ENCODE assay signal across 10 cellular contexts in the genomic region with DNA sequence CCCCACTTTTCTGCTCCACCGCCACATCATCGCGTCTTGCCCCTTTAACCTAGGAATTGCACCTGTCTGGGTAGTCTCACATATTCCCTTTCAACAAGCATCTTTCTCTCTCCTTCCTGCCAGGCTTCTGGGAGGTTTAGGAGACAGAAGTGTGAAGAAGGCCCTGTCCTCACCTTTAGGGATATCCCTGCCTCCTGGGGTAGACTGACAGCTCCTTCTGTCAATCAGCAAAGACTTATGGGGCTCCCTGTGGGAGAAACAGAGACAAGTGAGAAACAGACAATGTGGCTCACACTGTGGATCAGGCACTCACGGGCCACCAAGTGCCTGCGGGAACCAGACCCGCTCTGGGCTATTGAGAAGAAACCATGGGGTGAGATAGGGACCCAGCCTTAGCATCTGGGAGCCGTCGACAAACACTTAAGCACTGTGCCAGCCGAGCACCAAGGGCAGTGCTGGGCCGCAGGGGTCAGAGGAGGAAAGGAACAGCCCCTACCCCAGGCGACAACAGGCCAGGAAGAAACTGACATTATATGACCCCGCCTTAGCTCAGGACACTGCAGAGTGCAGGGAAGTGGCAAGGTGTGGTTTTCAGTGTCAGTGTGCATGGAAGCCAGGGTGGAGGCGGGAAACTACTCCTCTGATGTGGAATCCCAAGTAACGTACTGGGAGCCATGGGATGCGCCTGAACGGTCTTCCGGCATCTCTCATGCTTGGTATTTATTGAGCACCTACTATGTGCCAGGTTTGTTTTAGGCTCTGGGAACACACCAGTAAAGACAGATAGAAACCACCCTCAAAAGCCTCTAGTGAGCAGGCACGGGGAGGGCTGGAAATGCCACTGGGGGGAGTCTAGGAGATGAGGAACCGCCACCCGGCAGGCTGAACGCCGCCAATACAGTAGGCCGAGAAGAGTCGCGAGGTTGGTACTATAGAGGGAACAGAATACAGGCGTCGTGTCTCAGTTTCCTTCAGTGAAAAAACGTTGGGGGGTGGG. TPM values are rescaled to one million over a fixed set of nuclear protein-coding genes. Genes with fewer than 3 reads are reported as not detected.
A peak's percentile ranks its signal among the peaks of the same experiment; 100 is the strongest.
DNase-seq lines count a peak whose midpoint lies in the region; ATAC-seq and TF ChIP-seq lines count a peak whose summit lies in the region.
"Had no signal": no experiment of that assay in that cellular context is flagged by ENCODE, and none has a peak within 500 bp of the region (broad histone marks: within the 10 kb centered on the region; RNA-seq: fewer than 3 reads in every experiment).

No MANE protein-coding gene starts in this region.

- WGBS in gastroesophageal sphincter (ENCODE audit: low coverage in 1 of 2), 2 donors, result 28 to 61% methylated on average over 11 to 13 of the region's 28 CpGs

- H3K4me1 ChIP-seq in GM23338 (ENCODE audit: insufficient read depth) (peaks cover 11% of the 10 kb centered on the region), gastroesophageal sphincter (peaks cover 0 to 75% (median 31%) of the 10 kb centered on the region in 3 donors), gastrocnemius medialis (peaks cover 27 to 37% of the 10 kb centered on the region in 2 donors)

- TF ChIP-seq CTCF in GM23338 (conservative IDR thresholded peaks at IDR 0.05; ENCODE audit: low read depth in 2 of 2), result no peak
- TF ChIP-seq CTCF in gastroesophageal sphincter (IDR thresholded peaks at IDR 0.05), result no peak
- no peak for TF ChIP-seq CTCF in gastrocnemius medialis (IDR thresholded peaks at IDR 0.05 in 4 of 5, conservative IDR thresholded peaks at IDR 0.05 in 1 of 5)

- DNase-seq in GM23338 (ENCODE audit: low spot score), result no peak
- no peak for DNase-seq in T-cell
- DNase-seq in gastrocnemius medialis, result no peak
- no peak for DNase-seq in pons (ENCODE audit: low spot score)
- no peak for DNase-seq in LoVo (ENCODE audit: low spot score)
- DNase-seq in dedifferentiated amniotic fluid mesenchymal stem cell (ENCODE audit: extremely low spot score), result no peak
- DNase-seq: Kasumi-1, NCI-H524 treated with DMSO at 0.1 percent for 48 hours had no signal

- intact Hi-C loops in gastrocnemius medialis (cut with DNase I; ENCODE audit: low total_unique reads), result no loop called here

- H3K27ac ChIP-seq in GM23338 (ENCODE audit: low read depth) (no peak overlapping the region), gastroesophageal sphincter (peak overlapping the region in 2 of 4 donors; percentile 24 to 83), gastrocnemius medialis (no peak overlapping the region)

- peaks cover 3% of the 10 kb centered on the region; the same call in 1 of the 3 replicates for H3K36me3 Mint-ChIP-seq in GM23338 (ENCODE audit: low read depth)
- no peaks in the 10 kb centered on the region for H3K36me3 Mint-ChIP-seq in T-cell

- H3F3A ChIP-seq in GM23338 (replicated peaks; ENCODE audit: low read depth), result peaks cover 4% of the 10 kb centered on the region; the same call in 1 of the 2 replicates

- peak; percentile 1; the same call in 1 of the 3 replicates for ATAC-seq in GM23338
- no peak for ATAC-seq in T-cell (replicated peaks in 1 of 4)
- no peak for ATAC-seq in gastroesophageal sphincter
- ATAC-seq in gastrocnemius medialis, result no peak

- H3K4me3 Mint-ChIP-seq in GM23338, result peak overlapping the region; percentile 55
- peak overlapping the region; percentile 40 to 82 (median 62) for H3K4me3 Mint-ChIP-seq in T-cell

- H3K27me3 Mint-ChIP-seq in GM23338 (ENCODE audit: insufficient read depth, low read depth, poor library complexity), result peaks cover 68% of the 10 kb centered on the region
- H3K27me3 Mint-ChIP-seq in T-cell, result peaks cover 14 to 33% of the 10 kb centered on the region in 2 donors

- H3K27ac Mint-ChIP-seq in GM23338 (no peak overlapping the region), T-cell (peak overlapping the region in 1 of 2 donors; percentile 23)

- H3K27me3 ChIP-seq in GM23338 (ENCODE audit: insufficient read depth), result peaks cover 100% of the 10 kb centered on the region
- H3K27me3 ChIP-seq in gastroesophageal sphincter, result peaks cover 72% of the 10 kb centered on the region
- peaks cover 22 to 38% (median 25%) of the 10 kb centered on the region in 3 donors for H3K27me3 ChIP-seq in gastrocnemius medialis

- no peak overlapping the region; the same call in 1 of the 2 replicates for H2AFZ ChIP-seq in GM23338

- in situ Hi-C loops in gastrocnemius medialis (cut with MboI; ENCODE audit: low sequenced_read_pairs in 4 of 4), result no loop called here

- H3K9me2 ChIP-seq in GM23338 (ENCODE audit: insufficient read depth), result no peaks in the 10 kb centered on the region

- POLR2A ChIA-PET in T-cell (lab: Charles Lee), result interaction anchor here in 1 of 2 donors (0.6 kb wide), 1 partner anchor 19 kb away, joined by 3 read pairs; no protein-coding TSS in a partner anchor

- no peak for TF ChIP-seq POLR2A in gastroesophageal sphincter (IDR thresholded peaks at IDR 0.05)
- no peak for TF ChIP-seq POLR2A in gastrocnemius medialis (IDR thresholded peaks at IDR 0.05)

- H4K20me1 ChIP-seq in GM23338 (replicated peaks; ENCODE audit: insufficient read depth), result peaks cover 4% of the 10 kb centered on the region

- H3K4me1 Mint-ChIP-seq in GM23338 (peaks cover 41% of the 10 kb centered on the region), T-cell (peaks cover 50 to 58% (median 51%) of the 10 kb centered on the region in 3 donors)

- H3K79me2 ChIP-seq in GM23338 (replicated peaks; ENCODE audit: insufficient read depth), result no peaks in the 10 kb centered on the region

- H3K9me3 ChIP-seq in gastroesophageal sphincter (no peaks in the 10 kb centered on the region), gastrocnemius medialis (no peaks in the 10 kb centered on the region)
- H3K9me3 ChIP-seq: mucosa of descending colon had no signal

- H3K36me3 ChIP-seq in GM23338 (ENCODE audit: insufficient read depth), result no peaks in the 10 kb centered on the region
- H3K36me3 ChIP-seq in gastroesophageal sphincter, result no peaks in the 10 kb centered on the region
- H3K36me3 ChIP-seq in gastrocnemius medialis, result no peaks in the 10 kb centered on the region

- peak overlapping the region; percentile 74 for H3K4me3 ChIP-seq in GM23338
- H3K4me3 ChIP-seq in gastroesophageal sphincter, result peak overlapping the region; percentile 41 to 64
- H3K4me3 ChIP-seq in gastrocnemius medialis, result peak overlapping the region; percentile 55 to 77 (median 62)

- H3K9me3 Mint-ChIP-seq in GM23338 (peaks cover 12% of the 10 kb centered on the region; the same call in 2 of the 3 replicates), T-cell (no peaks in the 10 kb centered on the region)

- CTCF ChIA-PET in T-cell (lab: Charles Lee), result interaction anchor here (0.6 to 3.9 kb wide), 7 partner anchors 13 to 244 kb away, joined by 3 to 49 read pairs (median 6); no protein-coding TSS in a partner anchor

- H3K4me2 ChIP-seq in GM23338, result peak overlapping the region; percentile 94

- no peak for TF ChIP-seq EP300 in gastroesophageal sphincter (IDR thresholded peaks at IDR 0.05)

TF ChIP-seq in GM23338, 12 proteins besides CTCF, POLR2A, EP300 and RAD21:
- TF ChIP-seq ZNF331 (CRISPR knock-in tag; IDR thresholded peaks at IDR 0.05; ENCODE audit: low read depth) (no peak), EZH2 (IDR thresholded peaks at IDR 0.05; ENCODE audit: low read depth, unreplicated experiment) (peak; percentile 80)
TF ChIP-seq in GM23338: peak in this region for 1.

RNA-seq across cellular contexts. Expression of a gene that starts 1.8 kb away (rescaled TPM):
- total RNA-seq in GM23338 (2014; rRNA removed; shearing (Covaris generic)), result 0.27 TPM in 1 of 2 replicates, not detected in the other
- 0.10 TPM in 1 of 2 replicates, not detected in the other for polyA plus RNA-seq in GM23338 (2016; fragmentation: Nextera tagmentation; extraction: Ambion mirVana)
- total RNA-seq in T-cell (under 1 TPM; 0.20 to 0.43 (median 0.30) TPM), gastroesophageal sphincter (10 to 100 TPM in 1 of 4 donors, 1 to 10 TPM in 3; 4.8 to 10.3 (median 6.5) TPM), gastrocnemius medialis (1 to 10 TPM in 1 of 4 donors, under 1 TPM in 3; 0.26 to 1.2 (median 0.45) TPM)

RNA-seq across cellular contexts. Expression of a gene that starts 9.0 kb away (rescaled TPM):
- 1.6 and 2.1 TPM in 2 replicates for total RNA-seq in GM23338 (2014; rRNA removed; shearing (Covaris generic))
- 1.7 and 2.3 TPM in 2 replicates for polyA plus RNA-seq in GM23338 (2016; fragmentation: Nextera tagmentation; extraction: Ambion mirVana)
- total RNA-seq in T-cell (under 1 TPM; 0.13 to 0.49 (median 0.26) TPM), gastroesophageal sphincter (1 to 10 TPM in 3 of 4 donors, under 1 TPM in 1; 0.96 to 3.3 (median 2.3) TPM), gastrocnemius medialis (under 1 TPM in 3 of 4 donors, not detected in 1; 0.07 to 0.34 (median 0.20) TPM)

RNA-seq across cellular contexts. Expression of a gene that starts 57.7 kb away (rescaled TPM):
- total RNA-seq in GM23338 (2014; rRNA removed; shearing (Covaris generic)), result not detected in 2 replicates
- not detected in 2 replicates for polyA plus RNA-seq in GM23338 (2016; fragmentation: Nextera tagmentation; extraction: Ambion mirVana)
- total RNA-seq in T-cell (not detected), gastroesophageal sphincter (not detected), gastrocnemius medialis (under 1 TPM in 1 of 4 donors, not detected in 3; 0.42 TPM)
